ENCODE assay signal across 8 cellular contexts in genomic region chr1:34865981-34866761, GRCh38. TPM values are rescaled to one million over a fixed set of nuclear protein-coding genes. Genes with fewer than 3 reads are reported as not detected.
DNase-seq lines count a peak whose midpoint lies in the region; ATAC-seq and TF ChIP-seq lines count a peak whose summit lies in the region.

No MANE protein-coding gene starts in this region.

- H3K27me3 Mint-ChIP-seq in CD8-positive, alpha-beta memory T cell: peaks cover 1 to 3% of the 10 kb centered on the region in 2 donors

- H3K9me3 Mint-ChIP-seq in CD8-positive, alpha-beta memory T cell: no peaks in the 10 kb centered on the region

- peaks cover 36% of the 10 kb centered on the region for H3K4me1 ChIP-seq in CD8-positive, alpha-beta memory T cell (ENCODE audit: insufficient read depth, low read length)
- H3K4me1 ChIP-seq in ascending aorta (peaks cover 3 to 8% of the 10 kb centered on the region in 2 donors), aorta (ENCODE audit: control insufficient read depth in 1 of 2, insufficient read depth in 2 of 2, low read length in 2 of 2) (no peaks in the 10 kb centered on the region)

- CTCF ChIA-PET in CD8-positive, alpha-beta memory T cell (lab: Charles Lee): interaction anchor here (0.8 to 10.2 kb wide), 14 partner anchors 8 to 132 kb away, joined by 3 to 87 read pairs (median 5); partner anchors contain the start of gene TMEM35B

- POLR2A ChIA-PET in CD8-positive, alpha-beta memory T cell (lab: Charles Lee): interaction anchor here (1.0 kb wide), 1 partner anchor 13 kb away, joined by 4 read pairs; no protein-coding TSS in a partner anchor

- ATAC-seq in GM19467 (IDR thresholded peaks at IDR 0.05; ENCODE audit: unreplicated experiment) (peak; percentile 67), aorta (ENCODE audit: low FRiP score) (peak; percentile 90)

- peak overlapping the region; percentile 71 to 99 (median 89) for H3K27ac Mint-ChIP-seq in CD8-positive, alpha-beta memory T cell

- H3K36me3 Mint-ChIP-seq in CD8-positive, alpha-beta memory T cell: peaks cover 1 to 6% (median 2%) of the 10 kb centered on the region in 3 donors

- peak overlapping the region; percentile 61 for H3K27ac ChIP-seq in CD8-positive, alpha-beta memory T cell (ENCODE audit: low read depth, low read length)
- H3K27ac ChIP-seq in KOPT-K1 (ENCODE audit: low read depth, low read length, poor library complexity, severe bottlenecking) (peak overlapping the region; percentile 26), ascending aorta (peak overlapping the region; percentile 54 to 74), aorta (ENCODE audit: low read depth in 1 of 2, low read length in 2 of 2) (no peak overlapping the region)

- DNase-seq in CD8-positive, alpha-beta memory T cell: peak; percentile 86 to 92 (median 91)
- peak; percentile 78 for DNase-seq in T-helper 22 cell (ENCODE audit: low read depth)
- DNase-seq in ascending aorta (ENCODE audit: low spot score in 2 of 2): peak; percentile 25 to 91
- peak; percentile 82 for DNase-seq in hepatic stellate cell (ENCODE audit: low spot score)
- peak; percentile 94 for DNase-seq in retina
- DNase-seq in aorta: peak; percentile 89 to 97

- TF ChIP-seq CTCF in ascending aorta (IDR thresholded peaks at IDR 0.05): peak; percentile 94 to 96 (median 96)

- intact Hi-C loops in ascending aorta (cut with DNase I) (loop anchor here (1.0 kb wide), 1 partner anchor 80 kb away; no protein-coding TSS in a partner anchor), aorta (cut with DNase I) (no loop called here)

- peak overlapping the region; percentile 71 for H3K4me3 ChIP-seq in CD8-positive, alpha-beta memory T cell (ENCODE audit: low read length)
- H3K4me3 ChIP-seq in ascending aorta: peak overlapping the region; percentile 71 to 76
- H3K4me3 ChIP-seq in aorta (ENCODE audit: low read length in 2 of 2): peak overlapping the region; percentile 29 to 68

- no peaks in the 10 kb centered on the region for H3K27me3 ChIP-seq in CD8-positive, alpha-beta memory T cell (ENCODE audit: insufficient read depth, low read length, poor library complexity, severe bottlenecking)
- H3K27me3 ChIP-seq in ascending aorta: no peaks in the 10 kb centered on the region
- no peaks in the 10 kb centered on the region for H3K27me3 ChIP-seq in aorta (ENCODE audit: control insufficient read depth in 1 of 2, insufficient read depth in 2 of 2, low read length in 1 of 2)

- H3K4me1 Mint-ChIP-seq in CD8-positive, alpha-beta memory T cell: peaks cover 35 to 54% (median 43%) of the 10 kb centered on the region in 3 donors

- H3K4me3 Mint-ChIP-seq in CD8-positive, alpha-beta memory T cell: peak overlapping the region; percentile 85 to 94 (median 88)

- no peaks in the 10 kb centered on the region for H3K36me3 ChIP-seq in CD8-positive, alpha-beta memory T cell (ENCODE audit: insufficient read depth, low read length)
- H3K36me3 ChIP-seq in KOPT-K1 (ENCODE audit: insufficient read depth, low read length) (no peaks in the 10 kb centered on the region), ascending aorta (no peaks in the 10 kb centered on the region), aorta (ENCODE audit: control insufficient read depth in 1 of 2, insufficient read depth in 2 of 2, low read length in 1 of 2) (no peaks in the 10 kb centered on the region)

- H3K9me3 ChIP-seq in CD8-positive, alpha-beta memory T cell (ENCODE audit: low read length): no peaks in the 10 kb centered on the region
- H3K9me3 ChIP-seq in KOPT-K1 (ENCODE audit: insufficient read depth, low read length, poor library complexity, severe bottlenecking) (no peaks in the 10 kb centered on the region), ascending aorta (no peaks in the 10 kb centered on the region), aorta (ENCODE audit: control insufficient read depth, low read length) (no peaks in the 10 kb centered on the region)

- WGBS in aorta, 2 donors: 1% methylated on average over 70 to 81 of the region's 81 CpGs

RNA-seq across cellular contexts. Expression of gene SMIM12, which starts 6.6 kb away (rescaled TPM):
- 10 to 100 TPM; 76.3 to 79.1 TPM for total RNA-seq in CD8-positive, alpha-beta memory T cell
- polyA plus RNA-seq in CD8-positive, alpha-beta memory T cell: 92.7 TPM
- total RNA-seq in ascending aorta (23.2 TPM), aorta (10 to 100 TPM; 38.1 to 58.8 TPM)
- 10 to 100 TPM; 38.6 to 46.3 TPM for polyA plus RNA-seq in aorta

Comparison
In these comparisons a context has a peak if more than half of its experiments do, and no peak if none do; other contexts are left out.
1. H3K27ac ChIP-seq: peak in CD8-positive, alpha-beta memory T cell (single experiment), KOPT-K1 (single experiment) and ascending aorta (2 of 2); none in aorta (0 of 2).
2. Peak in every context shown above with its lines, with median percentiles within 50 percentile points of each other: DNase-seq and H3K4me3 ChIP-seq.